Comparison of ENCODE assay signal across 9 cellular contexts in the genomic region with DNA sequence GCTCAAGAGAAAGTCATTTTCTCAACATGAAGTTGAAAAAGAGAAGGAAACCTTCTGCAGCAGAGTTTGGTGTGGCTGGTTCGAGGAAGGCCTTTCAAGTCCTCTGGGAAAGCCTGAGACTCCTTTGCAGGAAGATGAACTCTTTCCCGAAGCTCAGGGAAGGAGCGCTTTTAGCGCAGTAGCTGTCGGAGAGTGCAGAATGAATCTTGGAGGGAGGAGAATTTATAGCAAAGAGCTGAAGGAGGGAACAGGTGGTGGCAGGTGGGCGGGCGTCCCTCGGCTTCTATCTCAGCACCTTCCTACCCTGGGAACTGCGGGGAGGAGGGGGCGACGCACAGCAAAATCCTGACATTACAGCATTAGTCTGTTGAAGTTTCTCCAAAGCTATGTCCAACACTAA. TPM values are rescaled to one million over a fixed set of nuclear protein-coding genes. Genes with fewer than 3 reads are reported as not detected.
DNase-seq lines count a peak whose midpoint lies in the region; ATAC-seq and TF ChIP-seq lines count a peak whose summit lies in the region.
"Had no signal": no experiment of that assay in that cellular context is flagged by ENCODE, and none has a peak within 500 bp of the region (broad histone marks: within the 10 kb centered on the region; RNA-seq: fewer than 3 reads in every experiment).

Gene ATOH7, minus strand, starts transcription at position 198 of the 400 bp plus-strand sequence. CDS start 436 bp downstream, outside the sequence.

- peak within 1 kb of the TSS; percentile 89 for H3K27ac Mint-ChIP-seq in progenitor cell of endocrine pancreas

- DNase-seq in G401 (ENCODE audit: low spot score): peak; percentile 70
- no peak for DNase-seq in RWPE2 (ENCODE audit: low spot score)
- DNase-seq in fibroblast of the aortic adventitia (ENCODE audit: low read depth): peak; percentile 25
- no peak for DNase-seq in progenitor cell of endocrine pancreas (ENCODE audit: low spot score, unreplicated experiment)

- no peaks in the 10 kb centered on the region for H3K36me3 ChIP-seq in RWPE2 (ENCODE audit: low read depth)

- peak within 1 kb of the TSS; percentile 86 for H3K4me3 Mint-ChIP-seq in progenitor cell of endocrine pancreas (ENCODE audit: low read depth)

- H3K9me3 ChIP-seq in RWPE2 (ENCODE audit: severe bottlenecking): no peaks in the 10 kb centered on the region

- H3K36me3 Mint-ChIP-seq in progenitor cell of endocrine pancreas (ENCODE audit: insufficient read depth): no peaks in the 10 kb centered on the region

- ATAC-seq in RWPE2 (ENCODE audit: low read depth): no peak
- no peak for ATAC-seq in GM18519 (IDR thresholded peaks at IDR 0.05; ENCODE audit: low FRiP score, unreplicated experiment)
- ATAC-seq in HG02840 (IDR thresholded peaks at IDR 0.05; ENCODE audit: low FRiP score, unreplicated experiment): no peak
- ATAC-seq in GM21825 (IDR thresholded peaks at IDR 0.05; ENCODE audit: unreplicated experiment): no peak
- ATAC-seq in GM19328 (IDR thresholded peaks at IDR 0.05; ENCODE audit: unreplicated experiment): no peak

- no peak within 1 kb of the TSS for H3K27ac ChIP-seq in RWPE2 (ENCODE audit: poor library complexity, severe bottlenecking)

- peak within 1 kb of the TSS; percentile 48 for H3K4me3 ChIP-seq in RWPE2 (ENCODE audit: severe bottlenecking)
- peak within 1 kb of the TSS; percentile 74 for H3K4me3 ChIP-seq in fibroblast of the aortic adventitia (ENCODE audit: low read depth, low read length)

- TF ChIP-seq CTCF in RWPE2 (IDR thresholded peaks at IDR 0.05; ENCODE audit: poor library complexity, severe bottlenecking): no peak
- TF ChIP-seq CTCF in fibroblast of the aortic adventitia (IDR thresholded peaks at IDR 0.05; ENCODE audit: insufficient read depth, low read length): no peak
- no peak for TF ChIP-seq CTCF in progenitor cell of endocrine pancreas (IDR thresholded peaks at IDR 0.05; ENCODE audit: unreplicated experiment)

- no peaks in the 10 kb centered on the region for H3K4me1 ChIP-seq in RWPE2 (ENCODE audit: insufficient read depth, poor library complexity, severe bottlenecking)

- H3K27me3 ChIP-seq in RWPE2 (ENCODE audit: insufficient read depth, poor library complexity, severe bottlenecking): no peaks in the 10 kb centered on the region

- H3K9me3 Mint-ChIP-seq in progenitor cell of endocrine pancreas (ENCODE audit: low read depth): no peaks in the 10 kb centered on the region

- in situ Hi-C loops in G401 (cut with HindIII; ENCODE audit: low sequenced_read_pairs): no loop called here

- H3K4me1 Mint-ChIP-seq in progenitor cell of endocrine pancreas (ENCODE audit: low read depth): peaks cover 5% of the 10 kb centered on the region

- peaks cover 32% of the 10 kb centered on the region for H3K27me3 Mint-ChIP-seq in progenitor cell of endocrine pancreas

RNA-seq across cellular contexts. Expression of gene ATOH7, which starts in this region (rescaled TPM):
- 0.37 and 0.92 TPM in 2 replicates for total RNA-seq in G401 (2014; rRNA removed; shearing (Covaris generic))
- not detected in 2 replicates for total RNA-seq in fibroblast of the aortic adventitia (ENCODE audit: low replicate concordance)
- 0.65 and 0.73 TPM in 2 replicates for total RNA-seq in progenitor cell of endocrine pancreas
- total RNA-seq: M059J had no signal

Comparison
In these comparisons a context has a peak if more than half of its experiments do, and no peak if none do; other contexts are left out.
1. Peak in DNase-seq in G401; RNA of the gene not detected or under 1 TPM.
2. Peak in DNase-seq and H3K4me3 ChIP-seq in fibroblast of the aortic adventitia; RNA of the gene not detected or under 1 TPM.